ENCODE assay signal across 2 cellular contexts in the genomic region with DNA sequence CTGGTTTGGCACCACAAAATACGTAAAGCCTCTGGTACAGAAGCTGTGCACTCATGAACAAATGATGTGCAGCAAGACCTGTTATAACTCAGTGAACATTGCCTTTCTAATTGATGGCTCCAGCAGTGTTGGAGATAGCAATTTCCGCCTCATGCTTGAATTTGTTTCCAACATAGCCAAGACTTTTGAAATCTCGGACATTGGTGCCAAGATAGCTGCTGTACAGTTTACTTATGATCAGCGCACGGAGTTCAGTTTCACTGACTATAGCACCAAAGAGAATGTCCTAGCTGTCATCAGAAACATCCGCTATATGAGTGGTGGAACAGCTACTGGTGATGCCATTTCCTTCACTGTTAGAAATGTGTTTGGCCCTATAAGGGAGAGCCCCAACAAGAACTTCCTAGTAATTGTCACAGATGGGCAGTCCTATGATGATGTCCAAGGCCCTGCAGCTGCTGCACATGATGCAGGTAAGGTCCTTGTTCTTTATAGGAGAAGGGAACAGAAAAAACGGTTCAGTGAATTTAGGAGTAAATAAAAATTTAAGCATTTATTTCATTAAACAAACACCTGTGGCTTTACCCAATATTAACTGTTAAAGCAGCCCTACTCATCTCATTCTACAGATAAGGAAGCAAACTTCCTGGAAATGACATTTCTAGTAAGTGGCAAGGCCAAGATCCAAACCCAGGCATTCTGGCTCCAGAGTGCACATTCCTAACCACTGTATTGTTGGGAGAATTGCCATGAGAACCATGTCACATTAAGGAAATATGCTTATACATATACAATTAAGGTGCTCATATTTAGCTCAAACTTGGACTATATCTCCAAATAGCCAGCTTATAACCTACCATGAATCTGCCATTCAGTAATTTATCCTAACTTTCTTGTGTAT.
A peak's percentile ranks its signal among the peaks of the same experiment; 100 is the strongest.
TF ChIP-seq lines count a peak whose summit lies in the region.

No MANE protein-coding gene starts in this region.

TF ChIP-seq in IMR-90, 13 proteins besides CTCF, POLR2A, EP300 and RAD21:
- TF ChIP-seq RCOR1 (IDR thresholded peaks at IDR 0.05; ENCODE audit: insufficient replicate concordance, low read length) (no peak), SMC3 (IDR thresholded peaks at IDR 0.05; ENCODE audit: low read depth, low read length) (no peak), CEBPB (IDR thresholded peaks at IDR 0.05; ENCODE audit: low read depth, low read length) (no peak), CHD1 (IDR thresholded peaks at IDR 0.05; ENCODE audit: low read depth, low read length) (no peak), BHLHE40 (IDR thresholded peaks at IDR 0.05; ENCODE audit: low read depth, low read length) (no peak), MAZ (IDR thresholded peaks at IDR 0.05; ENCODE audit: borderline replicate concordance, low read depth, low read length) (no peak), NFE2L2 (IDR thresholded peaks at IDR 0.05; ENCODE audit: low read depth, low read length) (no peak), FOS (IDR thresholded peaks at IDR 0.05; ENCODE audit: low read depth, low read length) (no peak), MAFK (IDR thresholded peaks at IDR 0.05; ENCODE audit: low read depth, low read length) (no peak), MXI1 (IDR thresholded peaks at IDR 0.05; ENCODE audit: borderline replicate concordance, low read depth, low read length) (no peak)
- TF ChIP-seq, protein P1, sequence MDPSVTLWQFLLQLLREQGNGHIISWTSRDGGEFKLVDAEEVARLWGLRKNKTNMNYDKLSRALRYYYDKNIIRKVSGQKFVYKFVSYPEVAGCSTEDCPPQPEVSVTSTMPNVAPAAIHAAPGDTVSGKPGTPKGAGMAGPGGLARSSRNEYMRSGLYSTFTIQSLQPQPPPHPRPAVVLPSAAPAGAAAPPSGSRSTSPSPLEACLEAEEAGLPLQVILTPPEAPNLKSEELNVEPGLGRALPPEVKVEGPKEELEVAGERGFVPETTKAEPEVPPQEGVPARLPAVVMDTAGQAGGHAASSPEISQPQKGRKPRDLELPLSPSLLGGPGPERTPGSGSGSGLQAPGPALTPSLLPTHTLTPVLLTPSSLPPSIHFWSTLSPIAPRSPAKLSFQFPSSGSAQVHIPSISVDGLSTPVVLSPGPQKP (IDR thresholded peaks at IDR 0.05; ENCODE audit: borderline replicate concordance, low read depth, low read length): no peak

TF ChIP-seq in HepG2, 621 proteins besides CTCF, POLR2A, EP300 and RAD21:
- TF ChIP-seq, protein P2, sequence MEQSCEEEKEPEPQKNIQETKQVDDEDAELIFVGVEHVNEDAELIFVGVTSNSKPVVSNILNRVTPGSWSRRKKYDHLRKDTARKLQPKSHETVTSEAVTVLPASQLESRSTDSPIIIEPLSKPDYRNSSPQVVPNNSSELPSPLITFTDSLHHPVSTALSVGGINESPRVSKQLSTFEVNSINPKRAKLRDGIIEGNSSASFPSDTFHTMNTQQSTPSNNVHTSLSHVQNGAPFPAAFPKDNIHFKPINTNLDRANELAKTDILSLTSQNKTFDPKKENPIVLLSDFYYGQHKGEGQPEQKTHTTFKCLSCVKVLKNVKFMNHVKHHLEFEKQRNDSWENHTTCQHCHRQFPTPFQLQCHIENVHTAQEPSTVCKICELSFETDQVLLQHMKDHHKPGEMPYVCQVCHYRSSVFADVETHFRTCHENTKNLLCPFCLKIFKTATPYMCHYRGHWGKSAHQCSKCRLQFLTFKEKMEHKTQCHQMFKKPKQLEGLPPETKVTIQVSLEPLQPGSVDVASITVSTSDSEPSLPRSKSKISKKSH (CRISPR knock-in tag; IDR thresholded peaks at IDR 0.05; ENCODE audit: borderline replicate concordance): no peak
- TF ChIP-seq FOXA1 (IDR thresholded peaks at IDR 0.05): no peak
- no peak for TF ChIP-seq FOXA1 (CRISPR knock-in tag; IDR thresholded peaks at IDR 0.05)
- 0 out of 2 replicates have a peak, but pooled peaks have one; percentile 54 for TF ChIP-seq ZNF605 (CRISPR knock-in tag; IDR thresholded peaks at IDR 0.05)
- 0 out of 2 replicates have a peak, but pooled peaks have one; percentile 14 for TF ChIP-seq SIN3A (IDR thresholded peaks at IDR 0.05; ENCODE audit: borderline replicate concordance, low read depth, low read length)
- TF ChIP-seq AGO2 (optimal IDR thresholded peaks at IDR 0.05; ENCODE audit: low read depth, low read length): peak; percentile 8
- TF ChIP-seq ZNF589 (CRISPR knock-in tag; conservative IDR thresholded peaks at IDR 0.05): no peak
- TF ChIP-seq ERF (CRISPR knock-in tag; IDR thresholded peaks at IDR 0.05): no peak
- 0 out of 2 replicates have a peak, but pooled peaks have one; percentile 49 for TF ChIP-seq ZNF30 (CRISPR knock-in tag; IDR thresholded peaks at IDR 0.05)
- TF ChIP-seq PAF1 (CRISPR knock-in tag; IDR thresholded peaks at IDR 0.05): 0 out of 2 replicates have a peak, but pooled peaks have one; percentile 13
- no peak for TF ChIP-seq ZNF780A (CRISPR knock-in tag; IDR thresholded peaks at IDR 0.05)
- TF ChIP-seq NR1H2 (CRISPR knock-in tag; IDR thresholded peaks at IDR 0.05; ENCODE audit: borderline replicate concordance, low read depth): no peak
- TF ChIP-seq ZFP36L1 (CRISPR knock-in tag; IDR thresholded peaks at IDR 0.05): 0 out of 2 replicates have a peak, but pooled peaks have one; percentile 51
- 0 out of 2 replicates have a peak, but pooled peaks have one; percentile 29 for TF ChIP-seq ZNF468 (CRISPR knock-in tag; IDR thresholded peaks at IDR 0.05)
- TF ChIP-seq FOSL2 (CRISPR knock-in tag; IDR thresholded peaks at IDR 0.05): no peak
- TF ChIP-seq, protein P3, sequence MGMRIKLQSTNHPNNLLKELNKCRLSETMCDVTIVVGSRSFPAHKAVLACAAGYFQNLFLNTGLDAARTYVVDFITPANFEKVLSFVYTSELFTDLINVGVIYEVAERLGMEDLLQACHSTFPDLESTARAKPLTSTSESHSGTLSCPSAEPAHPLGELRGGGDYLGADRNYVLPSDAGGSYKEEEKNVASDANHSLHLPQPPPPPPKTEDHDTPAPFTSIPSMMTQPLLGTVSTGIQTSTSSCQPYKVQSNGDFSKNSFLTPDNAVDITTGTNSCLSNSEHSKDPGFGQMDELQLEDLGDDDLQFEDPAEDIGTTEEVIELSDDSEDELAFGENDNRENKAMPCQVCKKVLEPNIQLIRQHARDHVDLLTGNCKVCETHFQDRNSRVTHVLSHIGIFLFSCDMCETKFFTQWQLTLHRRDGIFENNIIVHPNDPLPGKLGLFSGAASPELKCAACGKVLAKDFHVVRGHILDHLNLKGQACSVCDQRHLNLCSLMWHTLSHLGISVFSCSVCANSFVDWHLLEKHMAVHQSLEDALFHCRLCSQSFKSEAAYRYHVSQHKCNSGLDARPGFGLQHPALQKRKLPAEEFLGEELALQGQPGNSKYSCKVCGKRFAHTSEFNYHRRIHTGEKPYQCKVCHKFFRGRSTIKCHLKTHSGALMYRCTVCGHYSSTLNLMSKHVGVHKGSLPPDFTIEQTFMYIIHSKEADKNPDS (CRISPR knock-in tag; IDR thresholded peaks at IDR 0.05): 0 out of 2 replicates have a peak, but pooled peaks have one; percentile 36
- TF ChIP-seq ZMYM4 (CRISPR knock-in tag; IDR thresholded peaks at IDR 0.05): 0 out of 2 replicates have a peak, but pooled peaks have one; percentile 23
- TF ChIP-seq RBM22 (optimal IDR thresholded peaks at IDR 0.05; ENCODE audit: low read length): peak; percentile 78
- TF ChIP-seq, protein P4, sequence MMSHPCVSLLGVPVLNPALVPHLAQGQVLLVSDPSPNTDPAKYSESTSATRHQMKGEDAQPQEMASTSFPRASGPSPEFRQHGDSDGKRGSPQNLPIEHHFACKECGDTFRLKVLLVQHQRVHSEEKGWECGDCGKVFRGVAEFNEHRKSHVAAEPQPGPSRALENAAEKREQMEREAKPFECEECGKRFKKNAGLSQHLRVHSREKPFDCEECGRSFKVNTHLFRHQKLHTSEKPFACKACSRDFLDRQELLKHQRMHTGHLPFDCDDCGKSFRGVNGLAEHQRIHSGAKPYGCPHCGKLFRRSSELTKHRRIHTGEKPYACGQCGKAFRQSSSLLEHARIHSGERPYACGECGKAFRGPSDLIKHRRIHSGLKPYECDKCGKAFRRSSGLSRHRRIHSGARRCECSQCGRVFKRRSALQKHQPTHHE (CRISPR knock-in tag; IDR thresholded peaks at IDR 0.05; ENCODE audit: borderline replicate concordance): no peak
- TF ChIP-seq POLR2AphosphoS2 (IDR thresholded peaks at IDR 0.05; ENCODE audit: low read depth, low read length): 0 out of 2 replicates have a peak, but pooled peaks have one; percentile 29
- no peak for TF ChIP-seq KDM3A (CRISPR knock-in tag; IDR thresholded peaks at IDR 0.05; ENCODE audit: low read depth)
- no peak for TF ChIP-seq ZKSCAN1 (IDR thresholded peaks at IDR 0.05; ENCODE audit: low read length)
- no peak for TF ChIP-seq MIXL1 (CRISPR knock-in tag; IDR thresholded peaks at IDR 0.05)
- TF ChIP-seq CREM (IDR thresholded peaks at IDR 0.05): no peak
- TF ChIP-seq CREM (CRISPR knock-in tag; IDR thresholded peaks at IDR 0.05): no peak
- TF ChIP-seq, protein P5, sequence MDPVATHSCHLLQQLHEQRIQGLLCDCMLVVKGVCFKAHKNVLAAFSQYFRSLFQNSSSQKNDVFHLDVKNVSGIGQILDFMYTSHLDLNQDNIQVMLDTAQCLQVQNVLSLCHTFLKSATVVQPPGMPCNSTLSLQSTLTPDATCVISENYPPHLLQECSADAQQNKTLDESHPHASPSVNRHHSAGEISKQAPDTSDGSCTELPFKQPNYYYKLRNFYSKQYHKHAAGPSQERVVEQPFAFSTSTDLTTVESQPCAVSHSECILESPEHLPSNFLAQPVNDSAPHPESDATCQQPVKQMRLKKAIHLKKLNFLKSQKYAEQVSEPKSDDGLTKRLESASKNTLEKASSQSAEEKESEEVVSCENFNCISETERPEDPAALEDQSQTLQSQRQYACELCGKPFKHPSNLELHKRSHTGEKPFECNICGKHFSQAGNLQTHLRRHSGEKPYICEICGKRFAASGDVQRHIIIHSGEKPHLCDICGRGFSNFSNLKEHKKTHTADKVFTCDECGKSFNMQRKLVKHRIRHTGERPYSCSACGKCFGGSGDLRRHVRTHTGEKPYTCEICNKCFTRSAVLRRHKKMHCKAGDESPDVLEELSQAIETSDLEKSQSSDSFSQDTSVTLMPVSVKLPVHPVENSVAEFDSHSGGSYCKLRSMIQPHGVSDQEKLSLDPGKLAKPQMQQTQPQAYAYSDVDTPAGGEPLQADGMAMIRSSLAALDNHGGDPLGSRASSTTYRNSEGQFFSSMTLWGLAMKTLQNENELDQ (CRISPR knock-in tag; IDR thresholded peaks at IDR 0.05; ENCODE audit: borderline replicate concordance): no peak
- TF ChIP-seq BHLHE40 (IDR thresholded peaks at IDR 0.05; ENCODE audit: low read length): no peak
- TF ChIP-seq ZNF260 (CRISPR knock-in tag; IDR thresholded peaks at IDR 0.05; ENCODE audit: borderline replicate concordance, low read depth): no peak
- peak; percentile 59; the same call in 1 of the 2 replicates for TF ChIP-seq REXO4 (CRISPR knock-in tag; IDR thresholded peaks at IDR 0.05; ENCODE audit: borderline replicate concordance)
- TF ChIP-seq ZNF616 (CRISPR knock-in tag; IDR thresholded peaks at IDR 0.05; ENCODE audit: low read depth): no peak
